In genomic region chr15:59843609-59844008, GRCh38 we compare ENCODE assay signal across 34 cellular contexts.
"Had no signal": no experiment of that assay in that cellular context is flagged by ENCODE, and none has a peak within 500 bp of the region (broad histone marks: within the 10 kb centered on the region; RNA-seq: fewer than 3 reads in every experiment).

No MANE protein-coding gene starts in this region.

- H3K27ac ChIP-seq: adrenal gland, body of pancreas, brain microvascular endothelial cell, breast epithelium, VCaP had no signal

- H3K4me3 ChIP-seq: adrenal gland, body of pancreas, breast epithelium had no signal

- H3K9me3 Mint-ChIP-seq: activated B cell treated with CpG ODN at 0.5 μM for 24 hours; activated CD4-positive, alpha-beta memory T cell treated with anti-CD3 and anti-CD28 coated beads for 36 hours; activated CD8-positive, alpha-beta T cell treated with anti-CD3 and anti-CD28 coated beads for 36 hours; activated naive CD4-positive, alpha-beta T cell treated with anti-CD3 and anti-CD28 coated beads for 36 hours; activated naive CD4-positive, alpha-beta T cell treated with anti-CD3 and anti-CD28 coated beads, Interleukin-2, amount 50 U/mL, for 72 hours; activated T-cell treated with anti-CD3 and anti-CD28 coated beads, Interleukin-2, amount 50 U/mL, for 4 hours; activated T-cell treated with anti-CD3 and anti-CD28 coated beads, Interleukin-2, amount 50 U/mL, for 72 hours; activated T-helper 17 cell treated with anti-CD3 and anti-CD28 coated beads, Interleukin-2, amount 50 U/mL, for 72 hours; T-helper 1 cell treated with Interleukin-12 subunit alpha and Interleukin-12 subunit beta and Interleukin-4 antibody, amounts not matched to agents 30 μg/mL and 1 μg/mL, for 36 hours; T-helper 2 cell treated with Interferon-gamma antibody and Interleukin-4, amounts not matched to agents 5 μg/mL and 100 μg/mL, for 36 hours had no signal

- H3K4me1 Mint-ChIP-seq: activated B cell treated with CpG ODN at 0.5 μM for 24 hours had no signal

- H3K27ac Mint-ChIP-seq: activated B cell treated with CpG ODN at 0.5 μM for 24 hours; activated CD4-positive, alpha-beta memory T cell treated with anti-CD3 and anti-CD28 coated beads for 36 hours; activated CD4-positive, alpha-beta T cell treated with anti-CD3 and anti-CD28 coated beads, Interleukin-2, amount 10 ng/mL, durations not matched to agents 24 days and 14 days; activated CD8-positive, alpha-beta T cell treated with anti-CD3 and anti-CD28 coated beads for 36 hours; activated naive CD4-positive, alpha-beta T cell treated with anti-CD3 and anti-CD28 coated beads for 36 hours; activated naive CD4-positive, alpha-beta T cell treated with anti-CD3 and anti-CD28 coated beads, Interleukin-2, amount 50 U/mL, for 72 hours; activated naive CD8-positive, alpha-beta T cell treated with anti-CD3 and anti-CD28 coated beads for 36 hours; activated T-cell treated with anti-CD3 and anti-CD28 coated beads, Interleukin-2, amount 50 U/mL, for 72 hours; activated T-helper 1 cell treated with anti-CD3 and anti-CD28 coated beads, Interleukin-12 subunit alpha, Interleukin-12 subunit beta, Interleukin-2, Interleukin-4 antibody, amounts not matched to agents 30 ng/mL and 10 ng/mL and 1 ng/mL, durations not matched to agents 14 hours and 24 hours and 36 hours; activated T-helper 17 cell treated with anti-CD3 and anti-CD28 coated beads, Interleukin-2, amount 50 U/mL, for 72 hours; T-helper 1 cell treated with Interleukin-12 subunit alpha and Interleukin-12 subunit beta and Interleukin-4 antibody, amounts not matched to agents 30 μg/mL and 1 μg/mL, for 36 hours; T-helper 2 cell treated with Interferon-gamma antibody and Interleukin-4, amounts not matched to agents 5 μg/mL and 100 μg/mL, for 36 hours had no signal

- DNase-seq: activated B cell treated with CpG ODN at 0.5 μM for 24 hours; activated CD4-positive, alpha-beta memory T cell treated with anti-CD3 and anti-CD28 coated beads for 36 hours; activated CD4-positive, alpha-beta T cell treated with anti-CD3 and anti-CD28 coated beads for 4 hours; activated CD4-positive, alpha-beta T cell treated with anti-CD3 and anti-CD28 coated beads, Interleukin-2, amount 10 ng/mL, durations not matched to agents 24 days and 14 days; activated CD4-positive, alpha-beta T cell treated with anti-CD3 and anti-CD28 coated beads, Interleukin-2, amount 50 U/mL, for 1 hour; activated CD4-positive, alpha-beta T cell treated with anti-CD3 and anti-CD28 coated beads, Interleukin-2, amount 50 U/mL, for 4 hours; activated CD4-positive, CD25-positive, alpha-beta regulatory T cell treated with anti-CD3 and anti-CD28 coated beads, Interleukin-2, amount 50 U/mL, for 72 hours; activated CD8-positive, alpha-beta memory T cell treated with anti-CD3 and anti-CD28 coated beads, Interleukin-2, amount 50 U/mL, for 4 hours; activated CD8-positive, alpha-beta T cell treated with anti-CD3 and anti-CD28 coated beads for 36 hours; activated effector memory CD4-positive, alpha-beta T cell treated with anti-CD3 and anti-CD28 coated beads, Interleukin-2, amount 50 U/mL, for 16 hours; activated gamma-delta T cell treated with Interleukin-2 at 50 U/mL for 16 hours; activated naive CD4-positive, alpha-beta T cell; activated naive CD4-positive, alpha-beta T cell treated with anti-CD3 and anti-CD28 coated beads for 36 hours; activated naive CD4-positive, alpha-beta T cell treated with anti-CD3 and anti-CD28 coated beads, Interleukin-2, amount 50 U/mL, for 16 hours; activated naive CD8-positive, alpha-beta T cell treated with anti-CD3 and anti-CD28 coated beads for 36 hours; activated T-cell treated with anti-CD3 and anti-CD28 coated beads for 4 hours; activated T-cell treated with anti-CD3 and anti-CD28 coated beads, Interleukin-2, amount 50 U/mL, for 1 hour; activated T-cell treated with anti-CD3 and anti-CD28 coated beads, Interleukin-2, amount 50 U/mL, for 4 hours; activated T-cell treated with anti-CD3 and anti-CD28 coated beads, Interleukin-2, amount 50 U/mL, for 72 hours; adrenal gland; amniotic stem cell; aorta; body of pancreas; brain microvascular endothelial cell; central memory CD4-positive, alpha-beta T cell; T-helper 2 cell; T-helper 9 cell had no signal

- H3K27me3 ChIP-seq: adrenal gland, body of pancreas, brain microvascular endothelial cell had no signal

- H3K9me3 ChIP-seq: adrenal gland, body of pancreas, breast epithelium had no signal

- H3K27me3 Mint-ChIP-seq: activated CD4-positive, alpha-beta memory T cell treated with anti-CD3 and anti-CD28 coated beads for 36 hours; activated CD8-positive, alpha-beta T cell treated with anti-CD3 and anti-CD28 coated beads for 36 hours; activated naive CD8-positive, alpha-beta T cell treated with anti-CD3 and anti-CD28 coated beads for 36 hours; activated T-helper 17 cell treated with anti-CD3 and anti-CD28 coated beads, Interleukin-2, amount 50 U/mL, for 72 hours had no signal

- H3K4me1 ChIP-seq: adrenal gland, body of pancreas, breast epithelium had no signal

- H3K4me3 Mint-ChIP-seq: activated B cell treated with CpG ODN at 0.5 μM for 24 hours; activated CD4-positive, alpha-beta memory T cell treated with anti-CD3 and anti-CD28 coated beads for 36 hours; activated CD4-positive, alpha-beta T cell treated with anti-CD3 and anti-CD28 coated beads, Interleukin-2, amount 10 ng/mL, durations not matched to agents 24 days and 14 days; activated CD8-positive, alpha-beta T cell treated with anti-CD3 and anti-CD28 coated beads for 36 hours; activated naive CD4-positive, alpha-beta T cell treated with anti-CD3 and anti-CD28 coated beads for 36 hours; activated naive CD8-positive, alpha-beta T cell treated with anti-CD3 and anti-CD28 coated beads for 36 hours; activated T-cell treated with anti-CD3 and anti-CD28 coated beads, Interleukin-2, amount 50 U/mL, for 4 hours; activated T-cell treated with anti-CD3 and anti-CD28 coated beads, Interleukin-2, amount 50 U/mL, for 72 hours; activated T-helper 1 cell treated with anti-CD3 and anti-CD28 coated beads, Interleukin-12 subunit alpha, Interleukin-12 subunit beta, Interleukin-2, Interleukin-4 antibody, amounts not matched to agents 30 ng/mL and 10 ng/mL and 1 ng/mL, durations not matched to agents 14 hours and 24 hours and 36 hours; activated T-helper 17 cell treated with anti-CD3 and anti-CD28 coated beads, Interleukin-2, amount 50 U/mL, for 72 hours; T-helper 1 cell treated with Interleukin-12 subunit alpha and Interleukin-12 subunit beta and Interleukin-4 antibody, amounts not matched to agents 30 μg/mL and 1 μg/mL, for 36 hours; T-helper 2 cell treated with Interferon-gamma antibody and Interleukin-4, amounts not matched to agents 5 μg/mL and 100 μg/mL, for 36 hours had no signal

- H3K36me3 Mint-ChIP-seq: activated CD4-positive, alpha-beta memory T cell treated with anti-CD3 and anti-CD28 coated beads for 36 hours had no signal

- H3K36me3 ChIP-seq: adrenal gland, brain microvascular endothelial cell, breast epithelium had no signal
